Comparison of ENCODE assay signal across 1 cellular context in genomic region chr11:116840746-116841296, GRCh38.
TF ChIP-seq lines count a peak whose summit lies in the region.

No MANE protein-coding gene starts in this region.

TF ChIP-seq in HepG2, 621 proteins besides CTCF, POLR2A, EP300 and RAD21 (continues in another document):
- peak; percentile 40; the same call in 1 of the 2 replicates for TF ChIP-seq ZNF777 (CRISPR knock-in tag; IDR thresholded peaks at IDR 0.05)
- TF ChIP-seq ZNF83 (CRISPR knock-in tag; IDR thresholded peaks at IDR 0.05; ENCODE audit: borderline replicate concordance) = 0 out of 2 replicates have a peak, but pooled peaks have one; percentile 25
- TF ChIP-seq ZBTB43 (CRISPR knock-in tag; conservative IDR thresholded peaks at IDR 0.05) = 0 out of 2 replicates have a peak, but pooled peaks have one; percentile 33
- TF ChIP-seq ZNF737 (CRISPR knock-in tag; IDR thresholded peaks at IDR 0.05; ENCODE audit: borderline replicate concordance) = no peak
- TF ChIP-seq ZNF891 (CRISPR knock-in tag; IDR thresholded peaks at IDR 0.05) = peak; percentile 65; the same call in 1 of the 2 replicates
- TF ChIP-seq ZNF510 (CRISPR knock-in tag; IDR thresholded peaks at IDR 0.05; ENCODE audit: low read depth) = no peak
- TF ChIP-seq ARID5B (CRISPR knock-in tag; IDR thresholded peaks at IDR 0.05) = peak; percentile 70
- TF ChIP-seq ZNF687 (CRISPR knock-in tag; IDR thresholded peaks at IDR 0.05) = peak; percentile 82
- peak; percentile 55; the same call in 1 of the 2 replicates for TF ChIP-seq ZNF292 (CRISPR knock-in tag; IDR thresholded peaks at IDR 0.05; ENCODE audit: borderline replicate concordance, low read depth)
- TF ChIP-seq MTERF4 (CRISPR knock-in tag; IDR thresholded peaks at IDR 0.05) = peak; percentile 52; the same call in 1 of the 2 replicates
- TF ChIP-seq NONO (IDR thresholded peaks at IDR 0.05) = no peak
- no peak; the same call in 1 of the 2 replicates for TF ChIP-seq NONO (CRISPR knock-in tag; conservative IDR thresholded peaks at IDR 0.05)
- 0 out of 2 replicates have a peak, but pooled peaks have one; percentile 45 for TF ChIP-seq ZNF160 (CRISPR knock-in tag; IDR thresholded peaks at IDR 0.05)
- TF ChIP-seq AKAP8 (CRISPR knock-in tag; IDR thresholded peaks at IDR 0.05) = 0 out of 2 replicates have a peak, but pooled peaks have one; percentile 62
- 0 out of 2 replicates have a peak, but pooled peaks have one; percentile 35 for TF ChIP-seq KDM6A (CRISPR knock-in tag; IDR thresholded peaks at IDR 0.05; ENCODE audit: low read depth)
- peak; percentile 26; the same call in 1 of the 2 replicates for TF ChIP-seq RBFOX2 (IDR thresholded peaks at IDR 0.05; ENCODE audit: low read depth, low read length)
- peak; percentile 47 for TF ChIP-seq ASH2L (IDR thresholded peaks at IDR 0.05; ENCODE audit: insufficient read length, low read depth, low read length)
- TF ChIP-seq ZNF142 (CRISPR knock-in tag; IDR thresholded peaks at IDR 0.05) = no peak
- TF ChIP-seq ZNF552 (CRISPR knock-in tag; IDR thresholded peaks at IDR 0.05; ENCODE audit: borderline replicate concordance) = no peak
- 0 out of 2 replicates have a peak, but pooled peaks have one; percentile 33 for TF ChIP-seq FOXA3 (CRISPR knock-in tag; IDR thresholded peaks at IDR 0.05)
- TF ChIP-seq SMARCC2 (IDR thresholded peaks at IDR 0.05) = no peak
- TF ChIP-seq POGK (CRISPR knock-in tag; conservative IDR thresholded peaks at IDR 0.05) = 0 out of 2 replicates have a peak, but pooled peaks have one; percentile 32
- TF ChIP-seq KMT2A (CRISPR knock-in tag; IDR thresholded peaks at IDR 0.05) = 0 out of 2 replicates have a peak, but pooled peaks have one; percentile 23
- TF ChIP-seq YEATS2 (CRISPR knock-in tag; IDR thresholded peaks at IDR 0.05; ENCODE audit: borderline replicate concordance) = 0 out of 2 replicates have a peak, but pooled peaks have one; percentile 21
- TF ChIP-seq SOX6 (IDR thresholded peaks at IDR 0.05) = no peak
- TF ChIP-seq SOX6 (CRISPR knock-in tag; IDR thresholded peaks at IDR 0.05) = peak; percentile 66
- TF ChIP-seq ZNF232 (CRISPR knock-in tag; IDR thresholded peaks at IDR 0.05; ENCODE audit: borderline replicate concordance) = no peak
- TF ChIP-seq ZIK1 (CRISPR knock-in tag; IDR thresholded peaks at IDR 0.05; ENCODE audit: borderline replicate concordance, low read depth) = no peak
- TF ChIP-seq AHDC1 (CRISPR knock-in tag; IDR thresholded peaks at IDR 0.05; ENCODE audit: borderline replicate concordance) = peak; percentile 57; the same call in 1 of the 2 replicates
- TF ChIP-seq RFXAP (CRISPR knock-in tag; IDR thresholded peaks at IDR 0.05; ENCODE audit: borderline replicate concordance) = 0 out of 2 replicates have a peak, but pooled peaks have one; percentile 47
